Comparison of ENCODE assay signal across 15 cellular contexts in the genomic region with DNA sequence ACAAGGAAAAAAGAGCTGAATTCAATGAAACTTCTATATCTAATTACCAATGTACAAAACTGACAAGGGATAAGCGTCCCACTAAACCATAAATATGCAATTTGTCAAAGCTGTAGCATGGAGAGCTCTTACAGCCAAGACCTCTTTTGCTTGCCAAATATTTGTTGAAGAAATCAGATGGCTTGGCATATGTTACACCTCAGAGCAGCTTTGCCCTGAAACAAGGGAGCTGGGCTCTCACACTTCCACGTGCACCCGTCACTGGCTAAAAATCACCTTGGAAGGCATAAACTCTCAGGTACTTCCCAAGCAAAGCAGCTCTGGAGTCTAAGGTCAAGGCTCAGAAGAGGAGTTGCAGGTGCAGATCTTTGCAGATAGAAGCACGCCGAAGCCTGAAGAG.
DNase-seq lines count a peak whose midpoint lies in the region; ATAC-seq lines count a peak whose summit lies in the region.
"Had no signal": no experiment of that assay in that cellular context is flagged by ENCODE, and none has a peak within 500 bp of the region (broad histone marks: within the 10 kb centered on the region; RNA-seq: fewer than 3 reads in every experiment).

No MANE protein-coding gene starts in this region.

- intact Hi-C loops in head of caudate nucleus (cut with DNase I): no loop called here
- intact Hi-C loops in activated CD4-positive, alpha-beta T cell treated with anti-CD3 and anti-CD28 coated beads for 36 hours (cut with DNase I, micrococcal nuclease): loop anchor here in 1 of 2 experiments (10.0 kb wide), 1 partner anchor 224 kb away; no protein-coding TSS in a partner anchor

- POLR2A ChIA-PET in activated CD4-positive, alpha-beta T cell treated with anti-CD3 and anti-CD28 coated beads for 36 hours (lab: Charles Lee): no interaction called here

- H3K27me3 Mint-ChIP-seq in activated CD4-positive, alpha-beta T cell treated with anti-CD3 and anti-CD28 coated beads for 36 hours: peaks cover 10% of the 10 kb centered on the region
- H3K27me3 Mint-ChIP-seq: IgD-negative memory B cell had no signal

- H3K27ac Mint-ChIP-seq in activated CD4-positive, alpha-beta T cell treated with anti-CD3 and anti-CD28 coated beads for 36 hours: no peak overlapping the region
- H3K27ac Mint-ChIP-seq: IgD-negative memory B cell had no signal

- H3K9me3 Mint-ChIP-seq in activated CD4-positive, alpha-beta T cell treated with anti-CD3 and anti-CD28 coated beads for 36 hours (ENCODE audit: low read depth): no peaks in the 10 kb centered on the region

- H3K36me3 Mint-ChIP-seq in activated CD4-positive, alpha-beta T cell treated with anti-CD3 and anti-CD28 coated beads for 36 hours (ENCODE audit: low read depth): no peaks in the 10 kb centered on the region
- H3K36me3 Mint-ChIP-seq: IgD-negative memory B cell had no signal

- CTCF ChIA-PET in activated CD4-positive, alpha-beta T cell treated with anti-CD3 and anti-CD28 coated beads for 36 hours (lab: Charles Lee): interaction anchor here (0.6 kb wide), 1 partner anchor 1853 kb away, joined by 3 read pairs; no protein-coding TSS in a partner anchor

- in situ Hi-C loops in G401 (cut with HindIII; ENCODE audit: low sequenced_read_pairs): no loop called here

- peak; percentile 65 for DNase-seq in DMS 273 (lab: John Stamatoyannopoulos, UW; ENCODE audit: unreplicated experiment)
- peak; percentile 95 for DNase-seq in G401 (ENCODE audit: low spot score)
- DNase-seq in NCI-H69 (lab: John Stamatoyannopoulos, UW): peak; percentile 14
- no peak for DNase-seq in left lobe of liver (ENCODE audit: low spot score)
- no peak for DNase-seq in activated CD4-positive, alpha-beta T cell treated with anti-CD3 and anti-CD28 coated beads for 1 hour
- no peak for DNase-seq in head of caudate nucleus
- DNase-seq in activated CD4-positive, alpha-beta T cell treated with anti-CD3 and anti-CD28 coated beads for 36 hours: no peak
- DNase-seq: GF-D8, GM23248, Kasumi-1, MG63, NCI-H1105, NCI-H2227 treated with DMSO at 0.1 percent for 48 hours, Right ventricle myocardium superior had no signal

- peaks cover 9% of the 10 kb centered on the region for H3K4me1 Mint-ChIP-seq in activated CD4-positive, alpha-beta T cell treated with anti-CD3 and anti-CD28 coated beads for 36 hours
- H3K4me1 Mint-ChIP-seq: IgD-negative memory B cell had no signal

- peak; percentile 74 for ATAC-seq in left lobe of liver
- ATAC-seq in activated CD4-positive, alpha-beta T cell treated with anti-CD3 and anti-CD28 coated beads for 36 hours: no peak

- H3K4me3 Mint-ChIP-seq in activated CD4-positive, alpha-beta T cell treated with anti-CD3 and anti-CD28 coated beads for 36 hours: no peak overlapping the region
- H3K4me3 Mint-ChIP-seq: IgD-negative memory B cell had no signal

Comparison
In these comparisons a context has a peak if more than half of its experiments do, and no peak if none do; other contexts are left out.
1. DNase-seq: peak in DMS 273 (single experiment), G401 (single experiment) and NCI-H69 (single experiment); none in left lobe of liver (single experiment), activated CD4-positive, alpha-beta T cell treated with anti-CD3 and anti-CD28 coated beads for 1 hour (single experiment), head of caudate nucleus (0 of 42) and activated CD4-positive, alpha-beta T cell treated with anti-CD3 and anti-CD28 coated beads for 36 hours (single experiment).